2 cellular contexts compared by ENCODE assay signal in genomic region chr9:89945133-89945532, GRCh38.
TF ChIP-seq lines count a peak whose summit lies in the region.

No MANE protein-coding gene starts in this region.

TF ChIP-seq in SK-N-SH, 30 proteins besides CTCF, POLR2A, EP300 and RAD21 (continued from another document):
- no peak for TF ChIP-seq TAF1 (IDR thresholded peaks at IDR 0.05; ENCODE audit: borderline replicate concordance, low read depth, low read length)
- no peak for TF ChIP-seq JUND (IDR thresholded peaks at IDR 0.05)
- TF ChIP-seq ELF1 (IDR thresholded peaks at IDR 0.05): no peak
- no peak for TF ChIP-seq FOXJ3 (CRISPR knock-in tag; IDR thresholded peaks at IDR 0.05)
- TF ChIP-seq ZBTB33 (IDR thresholded peaks at IDR 0.05; ENCODE audit: borderline replicate concordance, low read depth): no peak
- TF ChIP-seq FOSL2 (IDR thresholded peaks at IDR 0.05; ENCODE audit: borderline replicate concordance, low read depth): no peak
- TF ChIP-seq IRF3 (IDR thresholded peaks at IDR 0.05; ENCODE audit: low read depth, low read length): no peak
- TF ChIP-seq RFX5 (IDR thresholded peaks at IDR 0.05; ENCODE audit: low read length): no peak
- TF ChIP-seq RXRA (IDR thresholded peaks at IDR 0.05; ENCODE audit: borderline replicate concordance, low read depth): no peak

TF ChIP-seq in SK-N-SH treated with all-trans-retinoic acid at 6 μM for 48 hours, 23 proteins besides CTCF, POLR2A, EP300 and RAD21 (continued from another document):
- TF ChIP-seq CREB5 (CRISPR knock-in tag; IDR thresholded peaks at IDR 0.05; ENCODE audit: low read depth) (no peak), PATZ1 (CRISPR knock-in tag; IDR thresholded peaks at IDR 0.05; ENCODE audit: borderline replicate concordance) (no peak), TCF4 (CRISPR knock-in tag; IDR thresholded peaks at IDR 0.05; ENCODE audit: borderline replicate concordance) (no peak), CSRNP3 (CRISPR knock-in tag; IDR thresholded peaks at IDR 0.05) (no peak), POU6F1 (CRISPR knock-in tag; IDR thresholded peaks at IDR 0.05; ENCODE audit: borderline replicate concordance, low read depth) (no peak), PPARA (CRISPR knock-in tag; IDR thresholded peaks at IDR 0.05; ENCODE audit: borderline replicate concordance) (no peak)
